Comparison of ENCODE assay signal across 8 cellular contexts in genomic region chr16:3400779-3401688, GRCh38. TPM values are rescaled to one million over a fixed set of nuclear protein-coding genes. Genes with fewer than 3 reads are reported as not detected.
DNase-seq lines count a peak whose midpoint lies in the region; ATAC-seq, FAIRE-seq and TF ChIP-seq lines count a peak whose summit lies in the region.

TSS of gene ZNF174 (plus strand) at chr16:3401215. CDS start at chr16:3402005, 790 bp downstream.
TSS of gene ZSCAN32 (minus strand) at chr16:3401004. CDS start at chr16:3397557, 3,447 bp downstream.

- TF ChIP-seq CTCF in BJ (IDR thresholded peaks at IDR 0.05; ENCODE audit: insufficient read depth, low read depth, low read length) (no peak), colonic mucosa (IDR thresholded peaks at IDR 0.05) (no peak)

- H3K36me3 ChIP-seq in BJ (ENCODE audit: control insufficient read depth, insufficient read depth, low read length), result peaks cover 11% of the 10 kb centered on the region
- no peaks in the 10 kb centered on the region for H3K36me3 ChIP-seq in colonic mucosa

- CTCF ChIA-PET in BJ (lab: Yijun Ruan, JAX), result interaction anchor here (1.5 to 1.8 kb wide), 2 partner anchors 43 to 100 kb away, joined by 3 to 7 read pairs; partner anchors contain the start of gene CLUAP1

- FAIRE-seq in GM19239 (lab: Jason Lieb, UNC), result peak; percentile 87

- intact Hi-C loops in colonic mucosa (cut with DNase I), result loop anchor here (5.0 kb wide), 1 partner anchor 96 kb away; the partner anchor contains the start of gene C16orf90
- intact Hi-C loops in left colon (cut with DNase I, micrococcal nuclease), result no loop called here

- H3K27ac ChIP-seq in colonic mucosa, result peak within 1 kb of the TSS; percentile 82

- peak; percentile 99 for DNase-seq in BJ (ENCODE audit: low read depth)
- peak; percentile 97 for DNase-seq in GM19239 (ENCODE audit: insufficient read length, low spot score)
- DNase-seq in NCI-H524 treated with DMSO at 0.1 percent for 48 hours (lab: John Stamatoyannopoulos, UW), result peak; percentile 94
- peak; percentile 98 for DNase-seq in activated CD4-positive, alpha-beta T cell treated with anti-CD3 and anti-CD28 coated beads for 4 hours
- peak; percentile 99 for DNase-seq in colonic mucosa
- peak; percentile 97 to 99 for DNase-seq in left colon
- DNase-seq in stimulated activated CD4-positive, alpha-beta T cell treated with anti-CD3 and anti-CD28 coated beads, Interleukin-1b, Interleukin-23, amount 100 ng/mL, for 48 hours, result peak; percentile 99

- ATAC-seq in HG03457 (IDR thresholded peaks at IDR 0.05; ENCODE audit: unreplicated experiment), result peak; percentile 88
- ATAC-seq in left colon, result peak; percentile 98

- POLR2A ChIA-PET in BJ (lab: Charles Lee), result interaction anchor here (0.6 kb wide), 1 partner anchor 43 kb away, joined by 4 read pairs; the partner anchor contains the start of genes NAA60 and ZNF597

- H3K27me3 ChIP-seq in BJ (ENCODE audit: control insufficient read depth, insufficient read depth, low read length), result no peaks in the 10 kb centered on the region
- H3K27me3 ChIP-seq in colonic mucosa, result no peaks in the 10 kb centered on the region

- H3K9me3 ChIP-seq in colonic mucosa, result no peaks in the 10 kb centered on the region

- H3K4me1 ChIP-seq in colonic mucosa, result no peaks in the 10 kb centered on the region

- H3K9ac ChIP-seq in colonic mucosa (ENCODE audit: low read depth in 2 of 2, low read length in 2 of 2), result peak within 1 kb of the TSS; percentile 87 to 90

- H3K4me3 ChIP-seq in BJ (ENCODE audit: low read depth, low read length), result peak within 1 kb of the TSS; percentile 95
- peak within 1 kb of the TSS; percentile 90 for H3K4me3 ChIP-seq in colonic mucosa

RNA-seq across cellular contexts. Expression of gene ZNF174, which starts in this region (rescaled TPM):
- polyA plus RNA-seq in BJ (2011; rRNA removed), result 10.0 and 10.6 TPM in 2 replicates
- polyA minus RNA-seq in BJ (2011; rRNA and poly(A)+ RNA removed), result 4.6 and 7.5 TPM in 2 replicates
- total RNA-seq in colonic mucosa (1 to 10 TPM; 6.7 to 6.8 TPM), left colon (1 to 10 TPM; 7.6 to 7.7 TPM)

RNA-seq across cellular contexts. Expression of gene ZSCAN32, which starts in this region (rescaled TPM):
- polyA plus RNA-seq in BJ (2011; rRNA removed), result 13.8 and 14.0 TPM in 2 replicates
- 5.6 and 6.2 TPM in 2 replicates for polyA minus RNA-seq in BJ (2011; rRNA and poly(A)+ RNA removed)
- total RNA-seq in colonic mucosa, result 1 to 10 TPM; 7.2 to 7.5 TPM
- 10 to 100 TPM; 10.1 to 12.5 TPM for total RNA-seq in left colon

Comparison
In these comparisons a context has a peak if more than half of its experiments do, and no peak if none do; other contexts are left out.
1. Peak in every context shown above with its lines: DNase-seq, ATAC-seq, H3K4me3 ChIP-seq and H3K27ac ChIP-seq.